In genomic region chr2:190486037-190486623, GRCh38 we compare ENCODE assay signal across 17 cellular contexts. TPM values are rescaled to one million over a fixed set of nuclear protein-coding genes. Genes with fewer than 3 reads are reported as not detected.
DNase-seq lines count a peak whose midpoint lies in the region.
"Had no signal": no experiment of that assay in that cellular context is flagged by ENCODE, and none has a peak within 500 bp of the region (broad histone marks: within the 10 kb centered on the region; RNA-seq: fewer than 3 reads in every experiment).

No MANE protein-coding gene starts in this region.

- DNase-seq in NCI-H1105 treated with DMSO at 0.1 percent for 48 hours (lab: John Stamatoyannopoulos, UW) (peak; percentile 14), NCI-H1105 (lab: John Stamatoyannopoulos, UW) (no peak), M059J (ENCODE audit: low read depth) (peak; percentile 18), cerebellar cortex (ENCODE audit: low spot score) (peak; percentile 85), pons (ENCODE audit: low spot score) (peak; percentile 57), SIG-M5 (lab: John Stamatoyannopoulos, UW) (no peak)
- DNase-seq in activated CD4-positive, alpha-beta T cell treated with anti-CD3 and anti-CD28 coated beads for 48 hours = no peak
- DNase-seq in stimulated activated CD4-positive, alpha-beta T cell treated with anti-CD3 and anti-CD28 coated beads, Interleukin-2, amount 100 ng/mL, for 48 hours = no peak
- DNase-seq: activated CD4-positive, alpha-beta T cell treated with anti-CD3 and anti-CD28 coated beads for 36 hours; activated CD8-positive, alpha-beta memory T cell treated with anti-CD3 and anti-CD28 coated beads, Interleukin-2, amount 50 U/mL, for 4 hours; activated gamma-delta T cell treated with Interleukin-2 at 50 U/mL for 16 hours; dermis blood vessel endothelial cell; DMS79 treated with DMSO at 0.1 percent for 48 hours; glutamatergic neuron; H9; NCI-H1092 treated with DMSO at 0.1 percent for 48 hours; NCI-H2227 treated with DMSO at 0.1 percent for 48 hours had no signal

RNA-seq across cellular contexts. Expression of gene NEMP2, which starts 48.4 kb away (rescaled TPM):
- total RNA-seq in M059J (2014; rRNA removed; shearing (Covaris generic)) = 4.4 and 9.5 TPM in 2 replicates

Comparison
In these comparisons a context has a peak if more than half of its experiments do, and no peak if none do; other contexts are left out.
1. DNase-seq: peak in NCI-H1105 treated with DMSO at 0.1 percent for 48 hours (single experiment), M059J (single experiment), cerebellar cortex (single experiment) and pons (single experiment); none in NCI-H1105 (single experiment), activated CD4-positive, alpha-beta T cell treated with anti-CD3 and anti-CD28 coated beads for 48 hours (single experiment), stimulated activated CD4-positive, alpha-beta T cell treated with anti-CD3 and anti-CD28 coated beads, Interleukin-2, amount 100 ng/mL, for 48 hours (0 of 2) and SIG-M5 (single experiment).